2 cellular contexts compared by ENCODE assay signal in the genomic region with DNA sequence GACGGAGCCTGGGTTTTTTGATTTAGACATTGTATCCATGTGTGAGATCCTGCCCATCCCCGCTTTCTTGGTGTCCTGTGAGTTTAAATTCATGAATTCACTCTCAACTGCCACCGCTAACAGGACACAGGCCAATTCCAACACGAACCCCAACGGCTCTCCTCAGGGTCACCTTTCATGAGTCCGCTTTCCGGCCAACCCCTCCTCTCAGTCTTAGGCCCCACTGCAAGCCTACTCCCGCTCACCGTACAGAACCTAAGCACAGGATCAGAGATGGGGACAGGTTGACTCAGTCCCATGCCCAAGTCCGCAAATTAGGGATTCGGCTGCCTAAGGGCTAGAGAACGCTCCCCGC.
TF ChIP-seq lines count a peak whose summit lies in the region.

No MANE protein-coding gene starts in this region.

TF ChIP-seq in SK-N-SH, 30 proteins besides CTCF, POLR2A, EP300 and RAD21 (continued from another document):
- TF ChIP-seq, protein P1, sequence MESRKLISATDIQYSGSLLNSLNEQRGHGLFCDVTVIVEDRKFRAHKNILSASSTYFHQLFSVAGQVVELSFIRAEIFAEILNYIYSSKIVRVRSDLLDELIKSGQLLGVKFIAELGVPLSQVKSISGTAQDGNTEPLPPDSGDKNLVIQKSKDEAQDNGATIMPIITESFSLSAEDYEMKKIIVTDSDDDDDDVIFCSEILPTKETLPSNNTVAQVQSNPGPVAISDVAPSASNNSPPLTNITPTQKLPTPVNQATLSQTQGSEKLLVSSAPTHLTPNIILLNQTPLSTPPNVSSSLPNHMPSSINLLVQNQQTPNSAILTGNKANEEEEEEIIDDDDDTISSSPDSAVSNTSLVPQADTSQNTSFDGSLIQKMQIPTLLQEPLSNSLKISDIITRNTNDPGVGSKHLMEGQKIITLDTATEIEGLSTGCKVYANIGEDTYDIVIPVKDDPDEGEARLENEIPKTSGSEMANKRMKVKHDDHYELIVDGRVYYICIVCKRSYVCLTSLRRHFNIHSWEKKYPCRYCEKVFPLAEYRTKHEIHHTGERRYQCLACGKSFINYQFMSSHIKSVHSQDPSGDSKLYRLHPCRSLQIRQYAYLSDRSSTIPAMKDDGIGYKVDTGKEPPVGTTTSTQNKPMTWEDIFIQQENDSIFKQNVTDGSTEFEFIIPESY (IDR thresholded peaks at IDR 0.05; ENCODE audit: borderline replicate concordance, low read depth) = no peak
- no peak for TF ChIP-seq FOSL2 (IDR thresholded peaks at IDR 0.05; ENCODE audit: borderline replicate concordance, low read depth)
- no peak for TF ChIP-seq TEAD4 (IDR thresholded peaks at IDR 0.05; ENCODE audit: borderline replicate concordance, insufficient read depth)
- TF ChIP-seq TCF12 (IDR thresholded peaks at IDR 0.05) = no peak
- TF ChIP-seq POLR2AphosphoS5 (IDR thresholded peaks at IDR 0.05; ENCODE audit: low read depth, low read length) = no peak

TF ChIP-seq in SK-N-SH treated with all-trans-retinoic acid at 6 μM for 48 hours, 23 proteins besides CTCF, POLR2A, EP300 and RAD21 (continued from another document):
- TF ChIP-seq, protein P2, sequence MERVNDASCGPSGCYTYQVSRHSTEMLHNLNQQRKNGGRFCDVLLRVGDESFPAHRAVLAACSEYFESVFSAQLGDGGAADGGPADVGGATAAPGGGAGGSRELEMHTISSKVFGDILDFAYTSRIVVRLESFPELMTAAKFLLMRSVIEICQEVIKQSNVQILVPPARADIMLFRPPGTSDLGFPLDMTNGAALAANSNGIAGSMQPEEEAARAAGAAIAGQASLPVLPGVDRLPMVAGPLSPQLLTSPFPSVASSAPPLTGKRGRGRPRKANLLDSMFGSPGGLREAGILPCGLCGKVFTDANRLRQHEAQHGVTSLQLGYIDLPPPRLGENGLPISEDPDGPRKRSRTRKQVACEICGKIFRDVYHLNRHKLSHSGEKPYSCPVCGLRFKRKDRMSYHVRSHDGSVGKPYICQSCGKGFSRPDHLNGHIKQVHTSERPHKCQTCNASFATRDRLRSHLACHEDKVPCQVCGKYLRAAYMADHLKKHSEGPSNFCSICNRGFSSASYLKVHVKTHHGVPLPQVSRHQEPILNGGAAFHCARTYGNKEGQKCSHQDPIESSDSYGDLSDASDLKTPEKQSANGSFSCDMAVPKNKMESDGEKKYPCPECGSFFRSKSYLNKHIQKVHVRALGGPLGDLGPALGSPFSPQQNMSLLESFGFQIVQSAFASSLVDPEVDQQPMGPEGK (CRISPR knock-in tag; IDR thresholded peaks at IDR 0.05; ENCODE audit: borderline replicate concordance) = no peak
- TF ChIP-seq ISL1 (CRISPR knock-in tag; IDR thresholded peaks at IDR 0.05) (no peak), TCF4 (CRISPR knock-in tag; IDR thresholded peaks at IDR 0.05; ENCODE audit: borderline replicate concordance) (no peak), BACH2 (CRISPR knock-in tag; IDR thresholded peaks at IDR 0.05; ENCODE audit: borderline replicate concordance) (no peak), ARNTL (CRISPR knock-in tag; IDR thresholded peaks at IDR 0.05; ENCODE audit: borderline replicate concordance, low read depth) (no peak), ZNF70 (CRISPR knock-in tag; IDR thresholded peaks at IDR 0.05) (no peak)
- TF ChIP-seq, protein P3, sequence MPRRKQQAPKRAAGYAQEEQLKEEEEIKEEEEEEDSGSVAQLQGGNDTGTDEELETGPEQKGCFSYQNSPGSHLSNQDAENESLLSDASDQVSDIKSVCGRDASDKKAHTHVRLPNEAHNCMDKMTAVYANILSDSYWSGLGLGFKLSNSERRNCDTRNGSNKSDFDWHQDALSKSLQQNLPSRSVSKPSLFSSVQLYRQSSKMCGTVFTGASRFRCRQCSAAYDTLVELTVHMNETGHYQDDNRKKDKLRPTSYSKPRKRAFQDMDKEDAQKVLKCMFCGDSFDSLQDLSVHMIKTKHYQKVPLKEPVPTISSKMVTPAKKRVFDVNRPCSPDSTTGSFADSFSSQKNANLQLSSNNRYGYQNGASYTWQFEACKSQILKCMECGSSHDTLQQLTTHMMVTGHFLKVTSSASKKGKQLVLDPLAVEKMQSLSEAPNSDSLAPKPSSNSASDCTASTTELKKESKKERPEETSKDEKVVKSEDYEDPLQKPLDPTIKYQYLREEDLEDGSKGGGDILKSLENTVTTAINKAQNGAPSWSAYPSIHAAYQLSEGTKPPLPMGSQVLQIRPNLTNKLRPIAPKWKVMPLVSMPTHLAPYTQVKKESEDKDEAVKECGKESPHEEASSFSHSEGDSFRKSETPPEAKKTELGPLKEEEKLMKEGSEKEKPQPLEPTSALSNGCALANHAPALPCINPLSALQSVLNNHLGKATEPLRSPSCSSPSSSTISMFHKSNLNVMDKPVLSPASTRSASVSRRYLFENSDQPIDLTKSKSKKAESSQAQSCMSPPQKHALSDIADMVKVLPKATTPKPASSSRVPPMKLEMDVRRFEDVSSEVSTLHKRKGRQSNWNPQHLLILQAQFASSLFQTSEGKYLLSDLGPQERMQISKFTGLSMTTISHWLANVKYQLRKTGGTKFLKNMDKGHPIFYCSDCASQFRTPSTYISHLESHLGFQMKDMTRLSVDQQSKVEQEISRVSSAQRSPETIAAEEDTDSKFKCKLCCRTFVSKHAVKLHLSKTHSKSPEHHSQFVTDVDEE (CRISPR knock-in tag; IDR thresholded peaks at IDR 0.05) = no peak
- TF ChIP-seq, protein P4, sequence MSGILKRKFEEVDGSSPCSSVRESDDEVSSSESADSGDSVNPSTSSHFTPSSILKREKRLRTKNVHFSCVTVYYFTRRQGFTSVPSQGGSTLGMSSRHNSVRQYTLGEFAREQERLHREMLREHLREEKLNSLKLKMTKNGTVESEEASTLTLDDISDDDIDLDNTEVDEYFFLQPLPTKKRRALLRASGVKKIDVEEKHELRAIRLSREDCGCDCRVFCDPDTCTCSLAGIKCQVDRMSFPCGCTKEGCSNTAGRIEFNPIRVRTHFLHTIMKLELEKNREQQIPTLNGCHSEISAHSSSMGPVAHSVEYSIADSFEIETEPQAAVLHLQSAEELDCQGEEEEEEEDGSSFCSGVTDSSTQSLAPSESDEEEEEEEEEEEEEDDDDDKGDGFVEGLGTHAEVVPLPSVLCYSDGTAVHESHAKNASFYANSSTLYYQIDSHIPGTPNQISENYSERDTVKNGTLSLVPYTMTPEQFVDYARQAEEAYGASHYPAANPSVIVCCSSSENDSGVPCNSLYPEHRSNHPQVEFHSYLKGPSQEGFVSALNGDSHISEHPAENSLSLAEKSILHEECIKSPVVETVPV (CRISPR knock-in tag; IDR thresholded peaks at IDR 0.05) = no peak
